ENCODE assay signal across 15 cellular contexts in genomic region chr16:86710602-86710950, GRCh38.
DNase-seq lines count a peak whose midpoint lies in the region; ATAC-seq, FAIRE-seq and TF ChIP-seq lines count a peak whose summit lies in the region.
"Had no signal": no experiment of that assay in that cellular context is flagged by ENCODE, and none has a peak within 500 bp of the region (broad histone marks: within the 10 kb centered on the region; RNA-seq: fewer than 3 reads in every experiment).

No MANE protein-coding gene starts in this region.

- no peak for FAIRE-seq in HepG2 (lab: Jason Lieb, UNC)
- FAIRE-seq: GM19239, HTR-8/SVneo had no signal

- in situ Hi-C loops in HepG2 (cut with HindIII; ENCODE audit: extremely low pct_ligation_motif_present, low pct_unique_long_range_greater_than_20kb) = no loop called here

- no peak overlapping the region for H3K4me2 ChIP-seq in HepG2 (ENCODE audit: low read depth, low read length)
- H3K4me2 ChIP-seq: BLaER1 had no signal

- no peaks in the 10 kb centered on the region for H3K36me3 ChIP-seq in HepG2 (replicated peaks in 1 of 2; ENCODE audit: control insufficient read depth in 1 of 2, insufficient read depth in 2 of 2, low read length in 2 of 2)
- H3K36me3 ChIP-seq in right lobe of liver = no peaks in the 10 kb centered on the region
- H3K36me3 ChIP-seq: BLaER1, HAP-1 had no signal

- BruUV-seq in HepG2 (replicated peaks; lab: Mats Ljungman, UMichigan) = no TSS peak

- POLR2A ChIA-PET in HepG2 (lab: Yijun Ruan, JAX) = no interaction called here

- H3K9ac ChIP-seq in HepG2 (ENCODE audit: insufficient read depth, low read depth, low read length) = no peak overlapping the region
- H3K9ac ChIP-seq: BLaER1 had no signal

- H3K4me1 ChIP-seq in HepG2 (ENCODE audit: insufficient read depth, low read length) (no peaks in the 10 kb centered on the region), right lobe of liver (no peaks in the 10 kb centered on the region)
- H3K4me1 ChIP-seq: BLaER1, HAP-1 had no signal

- CTCF ChIA-PET in HepG2 (lab: Yijun Ruan, JAX; ENCODE audit: low intra/inter-chr PET ratio, low total read pairs) = no interaction called here

- TF ChIP-seq EP300 in HepG2 (IDR thresholded peaks at IDR 0.05; ENCODE audit: low read depth in 2 of 2, low read length in 2 of 2) = no peak
- TF ChIP-seq EP300 in HepG2 (CRISPR knock-in tag; IDR thresholded peaks at IDR 0.05; ENCODE audit: borderline replicate concordance) = no peak

- no peaks in the 10 kb centered on the region for H4K20me1 ChIP-seq in HepG2 (ENCODE audit: insufficient read depth, low read length)
- H4K20me1 ChIP-seq: BLaER1 had no signal

- DNase-seq in HepG2 (ENCODE audit: low spot score) (no peak), right lobe of liver (no peak), mesenteric fat pad (ENCODE audit: low spot score) (peak; percentile 74), posterior vena cava (ENCODE audit: low spot score) (peak; percentile 75), SW480 (ENCODE audit: low spot score) (no peak), DMS114 treated with DMSO at 0.1 percent for 48 hours (lab: John Stamatoyannopoulos, UW; ENCODE audit: unreplicated experiment) (no peak)
- DNase-seq: 8988T; CD4-positive, alpha-beta memory T cell; DMS79 treated with DMSO at 0.1 percent for 48 hours; GF-D8 had no signal

- no peak for TF ChIP-seq RAD21 in HepG2 (CRISPR knock-in tag; IDR thresholded peaks at IDR 0.05)

- no peaks in the 10 kb centered on the region for H3K9me3 ChIP-seq in HepG2 (ENCODE audit: low read length)
- H3K9me3 ChIP-seq in right lobe of liver = no peaks in the 10 kb centered on the region
- H3K9me3 ChIP-seq: BLaER1, HAP-1 had no signal

- 0% methylated on average over 6 of the region's 8 CpGs for WGBS in HepG2 (ENCODE audit: low lambda C conversion rate)
- 0% methylated on average over 1 of the region's 8 CpGs for WGBS in right lobe of liver (ENCODE audit: insufficient coverage, low coverage, low lambda C conversion rate, missing lambda C conversion rate)

- H2AFZ ChIP-seq in HepG2 (ENCODE audit: low read length) = no peak overlapping the region

- ATAC-seq in HepG2 (no peak; the same call in 2 of the 3 replicates), right lobe of liver (no peak), HG03045 (IDR thresholded peaks at IDR 0.05; ENCODE audit: unreplicated experiment) (no peak)

- H3K27ac ChIP-seq in HepG2 (ENCODE audit: extremely low read length, insufficient read depth, low read length) (no peak overlapping the region), right lobe of liver (no peak overlapping the region)
- H3K27ac ChIP-seq: BLaER1 had no signal

- peaks cover 8 to 68% of the 10 kb centered on the region in 2 experiments; a peak in 4 of 5 replicates for H3K27me3 ChIP-seq in HepG2 (ENCODE audit: control insufficient read depth in 1 of 2, insufficient read depth in 2 of 2, low read length in 2 of 2)
- no peaks in the 10 kb centered on the region for H3K27me3 ChIP-seq in right lobe of liver
- H3K27me3 ChIP-seq: BLaER1 had no signal

- TF ChIP-seq POLR2A in HepG2 (IDR thresholded peaks at IDR 0.05; ENCODE audit: insufficient read depth in 1 of 2, low read depth in 2 of 2, low read length in 2 of 2) (no peak), right lobe of liver (IDR thresholded peaks at IDR 0.05) (no peak)

- intact Hi-C loops in HepG2 (cut with micrococcal nuclease; ENCODE audit: unreplicated experiment) (no loop called here), right lobe of liver (cut with DNase I) (no loop called here), posterior vena cava (cut with DNase I) (no loop called here)

- H3K4me3 ChIP-seq in HepG2 (replicated peaks in 1 of 3; ENCODE audit: insufficient read depth in 1 of 3, low read depth in 2 of 3, low read length in 3 of 3) = no peak overlapping the region
- H3K4me3 ChIP-seq in right lobe of liver = no peak overlapping the region
- H3K4me3 ChIP-seq: BLaER1, HAP-1 had no signal

- TF ChIP-seq CTCF in HepG2 (CRISPR knock-in tag; IDR thresholded peaks at IDR 0.05) (no peak), right lobe of liver (IDR thresholded peaks at IDR 0.05) (no peak)

- H3K79me2 ChIP-seq in HepG2 (ENCODE audit: insufficient read depth, low read length) = no peaks in the 10 kb centered on the region

TF ChIP-seq in HepG2, 621 proteins besides CTCF, POLR2A, EP300 and RAD21:
- TF ChIP-seq NCOA1 (CRISPR knock-in tag; IDR thresholded peaks at IDR 0.05) (no peak), ZNF687 (CRISPR knock-in tag; IDR thresholded peaks at IDR 0.05) (peak; percentile 21; the same call in 1 of the 2 replicates), HNRNPL (IDR thresholded peaks at IDR 0.05; ENCODE audit: low read depth, low read length) (0 out of 2 replicates have a peak, but pooled peaks have one; percentile 8)

Comparison
In these comparisons a context has a peak if more than half of its experiments do, and no peak if none do; other contexts are left out.
1. DNase-seq: peak in mesenteric fat pad (single experiment) and posterior vena cava (single experiment); none in HepG2 (single experiment), right lobe of liver (0 of 3), SW480 (single experiment) and DMS114 treated with DMSO at 0.1 percent for 48 hours (single experiment).